Comparison of ENCODE assay signal across 2 cellular contexts in genomic region chr16:69969657-69970056, GRCh38. TPM values are rescaled to one million over a fixed set of nuclear protein-coding genes. Genes with fewer than 3 reads are reported as not detected.
A peak's percentile ranks its signal among the peaks of the same experiment; 100 is the strongest.
DNase-seq lines count a peak whose midpoint lies in the region; ATAC-seq and TF ChIP-seq lines count a peak whose summit lies in the region.
"Not testable (repeated sequence)": the region's sequence is repeated elsewhere in the genome, so short reads cannot be mapped to it uniquely, and the experiment has no call there.

No MANE protein-coding gene starts in this region.

- H3K27ac ChIP-seq in right lobe of liver: not testable (repeated sequence)

- H3K4me3 ChIP-seq in right lobe of liver: not testable (repeated sequence)

- ATAC-seq in left lobe of liver: peak; percentile 25
- ATAC-seq in right lobe of liver: peak in 3 of 4 donors; percentile 24 to 54 (median 41)

- not testable (repeated sequence) for H3K4me1 ChIP-seq in right lobe of liver

- not testable (repeated sequence) for H3K9me3 ChIP-seq in right lobe of liver

- 57% methylated on average over 2 of the region's 4 CpGs for WGBS in right lobe of liver (ENCODE audit: insufficient coverage, low coverage, low lambda C conversion rate, missing lambda C conversion rate)

- TF ChIP-seq CTCF in right lobe of liver (IDR thresholded peaks at IDR 0.05): not testable (repeated sequence)

- DNase-seq in left lobe of liver (ENCODE audit: low spot score): not testable (repeated sequence)
- peak in 1 of 3 donors; percentile 52 for DNase-seq in right lobe of liver

- TF ChIP-seq POLR2A in right lobe of liver (IDR thresholded peaks at IDR 0.05): not testable (repeated sequence)

- intact Hi-C loops in right lobe of liver (cut with DNase I): not testable (repeated sequence)

- not testable (repeated sequence) for H3K27me3 ChIP-seq in right lobe of liver

- not testable (repeated sequence) for H3K36me3 ChIP-seq in right lobe of liver

RNA-seq across cellular contexts. Expression of gene CLEC18A, which starts 18.5 kb away (rescaled TPM):
- 0.35 TPM for total RNA-seq in left lobe of liver
- total RNA-seq in right lobe of liver: 1 to 10 TPM in 1 of 6 experiments, under 1 TPM in 3, not detected in 2; 0.11 to 1.1 (median 0.79) TPM
